In genomic region chr4:109009909-109010308, GRCh38 we compare ENCODE assay signal across 14 cellular contexts.
DNase-seq lines count a peak whose midpoint lies in the region; ATAC-seq and TF ChIP-seq lines count a peak whose summit lies in the region.
"Had no signal": no experiment of that assay in that cellular context is flagged by ENCODE, and none has a peak within 500 bp of the region (broad histone marks: within the 10 kb centered on the region; RNA-seq: fewer than 3 reads in every experiment).

No MANE protein-coding gene starts in this region.

- no peaks in the 10 kb centered on the region for H3K27me3 ChIP-seq in BJ (ENCODE audit: control insufficient read depth, insufficient read depth, low read length)
- H3K27me3 ChIP-seq in mesenchymal stem cell (ENCODE audit: control insufficient read depth in 1 of 2, insufficient read depth in 1 of 2, low read length in 2 of 2), result no peaks in the 10 kb centered on the region

- H3K36me3 ChIP-seq in BJ (ENCODE audit: control insufficient read depth, insufficient read depth, low read length), result no peaks in the 10 kb centered on the region
- no peaks in the 10 kb centered on the region for H3K36me3 ChIP-seq in mesenchymal stem cell (ENCODE audit: control insufficient read depth in 1 of 2, insufficient read depth in 2 of 2, low read depth in 1 of 2, low read length in 2 of 2)

- no peak overlapping the region for H3K4ac ChIP-seq in mesenchymal stem cell (ENCODE audit: low read depth in 1 of 2, low read length in 2 of 2)

- TF ChIP-seq CTCF in BJ (IDR thresholded peaks at IDR 0.05; ENCODE audit: insufficient read depth, low read depth, low read length) (no peak), cardiac fibroblast (IDR thresholded peaks at IDR 0.05; ENCODE audit: low read depth, low read length) (no peak)

- ATAC-seq in HG03025 (IDR thresholded peaks at IDR 0.05; ENCODE audit: low FRiP score, unreplicated experiment), result no peak

- WGBS in mesenchymal stem cell, result no CpG with 5 or more reads among the region's 1 CpG

- no peak overlapping the region for H4K8ac ChIP-seq in mesenchymal stem cell (ENCODE audit: low read length)

- no peak overlapping the region for H3K18ac ChIP-seq in mesenchymal stem cell (ENCODE audit: low read depth in 1 of 2, low read length in 2 of 2)

- H2BK12ac ChIP-seq in mesenchymal stem cell (ENCODE audit: low read length in 2 of 2), result no peak overlapping the region

- no peak overlapping the region for H3K4me2 ChIP-seq in mesenchymal stem cell (ENCODE audit: low read length, poor library complexity, severe bottlenecking)

- POLR2A ChIA-PET in BJ (lab: Charles Lee), result no interaction called here

- H2BK120ac ChIP-seq in mesenchymal stem cell (ENCODE audit: low read depth, low read length), result no peak overlapping the region

- H2BK15ac ChIP-seq in mesenchymal stem cell (ENCODE audit: low read depth, poor library complexity, severe bottlenecking), result no peak overlapping the region

- no peak overlapping the region for H3K27ac ChIP-seq in mesenchymal stem cell (ENCODE audit: low read length, poor library complexity, severe bottlenecking)

- CTCF ChIA-PET in BJ (lab: Yijun Ruan, JAX), result no interaction called here

- no peak overlapping the region for H2BK5ac ChIP-seq in mesenchymal stem cell (ENCODE audit: low read depth, low read length, poor library complexity, severe bottlenecking)

- no peak overlapping the region for H3K23ac ChIP-seq in mesenchymal stem cell (ENCODE audit: low read length in 2 of 2)

- H3K4me3 ChIP-seq in BJ (ENCODE audit: low read depth, low read length) (no peak overlapping the region), cardiac fibroblast (replicated peaks in 1 of 2; ENCODE audit: low read depth in 2 of 2, low read length in 2 of 2) (no peak overlapping the region), mesenchymal stem cell (ENCODE audit: insufficient read depth in 1 of 2, low read depth in 1 of 2, low read length in 2 of 2) (peak overlapping the region in 1 of 2 experiments; percentile 35)

- DNase-seq in BJ (ENCODE audit: low read depth), result peak; percentile 67
- DNase-seq in NCI-H1694 (lab: John Stamatoyannopoulos, UW), result peak; percentile 12
- DNase-seq in cardiac fibroblast (ENCODE audit: low read depth in 2 of 2), result peak; percentile 63 to 86
- DNase-seq in mesenchymal stem cell, result peak; percentile 72
- DNase-seq in putamen (ENCODE audit: low spot score), result no peak
- DNase-seq in effector CD8-positive, alpha-beta T cell (lab: John Stamatoyannopoulos, UW), result no peak
- no peak for DNase-seq in activated T-cell treated with anti-CD3 and anti-CD28 coated beads, Interleukin-2, amount 50 U/mL, for 1 hour
- DNase-seq: activated CD4-positive, CD25-positive, alpha-beta regulatory T cell; activated T-cell treated with anti-CD3 and anti-CD28 coated beads for 4 hours; anterior cingulate cortex; NCI-H1092; stimulated activated CD4-positive, alpha-beta T cell treated with anti-CD3 and anti-CD28 coated beads, Interleukin-4, amount 100 ng/mL, for 24 hours; stimulated activated naive CD4-positive, alpha-beta T cell had no signal

- peak overlapping the region; percentile 27 for H3K9ac ChIP-seq in mesenchymal stem cell (ENCODE audit: low read length)

- no peak overlapping the region for H3K14ac ChIP-seq in mesenchymal stem cell (ENCODE audit: low read length in 2 of 2)

- H3K79me1 ChIP-seq in mesenchymal stem cell (replicated peaks; ENCODE audit: low read length, poor library complexity, severe bottlenecking), result no peaks in the 10 kb centered on the region

- no peak overlapping the region for H2AK5ac ChIP-seq in mesenchymal stem cell (ENCODE audit: low read length, severe bottlenecking)

- H3K4me1 ChIP-seq in mesenchymal stem cell (ENCODE audit: control insufficient read depth, insufficient read depth, low read depth, low read length), result peaks cover 3% of the 10 kb centered on the region

- no peak overlapping the region for H2AFZ ChIP-seq in mesenchymal stem cell (ENCODE audit: low read depth, low read length)

- H3K9me3 ChIP-seq in mesenchymal stem cell (ENCODE audit: control insufficient read depth, low read length), result no peaks in the 10 kb centered on the region

- H4K91ac ChIP-seq in mesenchymal stem cell (ENCODE audit: low read length), result no peak overlapping the region

Comparison
In these comparisons a context has a peak if more than half of its experiments do, and no peak if none do; other contexts are left out.
1. DNase-seq: peak in BJ (single experiment), NCI-H1694 (single experiment), cardiac fibroblast (2 of 2) and mesenchymal stem cell (single experiment); none in putamen (single experiment), effector CD8-positive, alpha-beta T cell (single experiment) and activated T-cell treated with anti-CD3 and anti-CD28 coated beads, Interleukin-2, amount 50 U/mL, for 1 hour (single experiment).